8 cellular contexts compared by ENCODE assay signal in the genomic region with DNA sequence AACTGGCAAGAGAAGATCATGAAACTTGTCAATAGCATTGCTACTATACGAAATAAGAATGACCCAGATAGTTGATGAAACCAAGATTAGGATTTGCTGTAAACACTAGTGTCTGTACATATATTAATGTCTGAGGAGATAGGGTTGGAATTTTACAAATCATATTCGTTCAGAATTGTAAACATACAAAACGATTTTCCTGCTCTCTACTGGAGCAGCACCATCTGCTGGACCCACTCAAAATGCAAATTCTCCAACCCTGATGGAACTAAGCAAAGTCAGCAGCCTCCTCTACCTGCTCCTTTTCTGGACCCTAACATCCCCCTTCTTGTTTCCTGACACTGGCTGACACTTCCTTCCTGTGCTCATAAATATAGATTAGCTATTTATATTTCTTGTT. TPM values are rescaled to one million over a fixed set of nuclear protein-coding genes. Genes with fewer than 3 reads are reported as not detected.
A peak's percentile ranks its signal among the peaks of the same experiment; 100 is the strongest.
DNase-seq lines count a peak whose midpoint lies in the region; ATAC-seq and TF ChIP-seq lines count a peak whose summit lies in the region.

No MANE protein-coding gene starts in this region.

- TF ChIP-seq CTCF in GM12873 (IDR thresholded peaks at IDR 0.05; ENCODE audit: insufficient read depth, low read depth, low read length, missing control alignments) = peak; percentile 51

- DNase-seq in Kasumi-1 (lab: John Stamatoyannopoulos, UW) (peak; percentile 66 to 82), T47D (ENCODE audit: low read depth in 1 of 2, low spot score in 1 of 2) (peak; percentile 38 to 61), left kidney (ENCODE audit: low read depth, low spot score) (peak; percentile 21), SK-N-DZ (ENCODE audit: low spot score) (no peak)
- no peak for DNase-seq in activated CD8-positive, alpha-beta memory T cell treated with anti-CD3 and anti-CD28 coated beads, Interleukin-2, amount 50 U/mL, for 48 hours

- peak overlapping the region; percentile 7 for H2AFZ ChIP-seq in ACC112 (ENCODE audit: low read length, unreplicated experiment)

- no peaks in the 10 kb centered on the region for H3K4me1 ChIP-seq in ACC112 (ENCODE audit: control insufficient read depth, insufficient read depth, low read length, unreplicated experiment)

- no peaks in the 10 kb centered on the region for H3K27me3 ChIP-seq in ACC112 (ENCODE audit: insufficient read depth, low read length)

- in situ Hi-C loops in T47D (cut with HindIII; ENCODE audit: low pct_unique_long_range_greater_than_20kb, low sequenced_read_pairs) = no loop called here

- no peak for ATAC-seq in HG02938 (IDR thresholded peaks at IDR 0.05; ENCODE audit: unreplicated experiment)

- H3K36me3 ChIP-seq in ACC112 (ENCODE audit: insufficient read depth, low read length) = no peaks in the 10 kb centered on the region

- H3K4me3 ChIP-seq in ACC112 (ENCODE audit: low read depth, low read length) = no peak overlapping the region

- no peak overlapping the region for H3K27ac ChIP-seq in ACC112 (ENCODE audit: low read depth, low read length)

- H3K79me2 ChIP-seq in ACC112 (ENCODE audit: control insufficient read depth, insufficient read depth, low read length, unreplicated experiment) = no peaks in the 10 kb centered on the region

RNA-seq across cellular contexts. Expression of a gene that starts 29.4 kb away (rescaled TPM):
- 7.8 and 8.0 TPM in 2 replicates for polyA plus RNA-seq in SK-N-DZ (2014; cell fraction: cytosol; rRNA removed)
- 5.1 and 6.7 TPM in 2 replicates for polyA plus RNA-seq in SK-N-DZ (2014; cell fraction: nucleus; rRNA removed)

Comparison
In these comparisons a context has a peak if more than half of its experiments do, and no peak if none do; other contexts are left out.
1. DNase-seq: peak in Kasumi-1 (2 of 2), T47D (2 of 2) and left kidney (single experiment); none in SK-N-DZ (single experiment) and activated CD8-positive, alpha-beta memory T cell treated with anti-CD3 and anti-CD28 coated beads, Interleukin-2, amount 50 U/mL, for 48 hours (single experiment).